ENCODE assay signal across 10 cellular contexts in genomic region chr9:69157751-69158466, GRCh38. TPM values are rescaled to one million over a fixed set of nuclear protein-coding genes. Genes with fewer than 3 reads are reported as not detected.
DNase-seq lines count a peak whose midpoint lies in the region; TF ChIP-seq lines count a peak whose summit lies in the region.
"Had no signal": no experiment of that assay in that cellular context is flagged by ENCODE, and none has a peak within 500 bp of the region (broad histone marks: within the 10 kb centered on the region; RNA-seq: fewer than 3 reads in every experiment).

No MANE protein-coding gene starts in this region.

- H3K4me3 ChIP-seq in AG04449 (ENCODE audit: low read depth, low read length), result no peak overlapping the region
- no peak overlapping the region for H3K4me3 ChIP-seq in SK-N-SH (ENCODE audit: low read depth in 2 of 2, low read length in 1 of 2)
- H3K4me3 ChIP-seq in fibroblast of the aortic adventitia (ENCODE audit: low read depth, low read length), result no peak overlapping the region

- no peaks in the 10 kb centered on the region for H3K79me2 ChIP-seq in SK-N-SH (ENCODE audit: insufficient read depth)

- intact Hi-C loops in head of caudate nucleus (cut with DNase I), result no loop called here

- no peaks in the 10 kb centered on the region for H3K36me3 ChIP-seq in SK-N-SH (replicated peaks in 1 of 2; ENCODE audit: control insufficient read depth in 1 of 2, insufficient read depth in 2 of 2, low read length in 1 of 2)
- H3K36me3 ChIP-seq: neutrophil had no signal

- no peak overlapping the region for H3K4me2 ChIP-seq in SK-N-SH

- TF ChIP-seq CTCF in AG04449 (IDR thresholded peaks at IDR 0.05; ENCODE audit: insufficient read depth, low read length, missing control alignments), result peak; percentile 12
- peak; percentile 64 for TF ChIP-seq CTCF in SK-N-SH (IDR thresholded peaks at IDR 0.05)
- TF ChIP-seq CTCF in fibroblast of the aortic adventitia (IDR thresholded peaks at IDR 0.05; ENCODE audit: insufficient read depth, low read length), result peak; percentile 26

- POLR2A ChIA-PET in AG04449 (lab: Yijun Ruan, JAX), result interaction anchor here (1.1 kb wide), 3 partner anchors 16 to 23 kb away, joined by 3 to 5 read pairs (median 5); partner anchors contain the start of gene TJP2
- POLR2A ChIA-PET in SK-N-SH (lab: Yijun Ruan, JAX), result no interaction called here

- TF ChIP-seq RAD21 in SK-N-SH (IDR thresholded peaks at IDR 0.05; ENCODE audit: low read length), result no peak; the same call in 1 of the 2 replicates

- H3F3A ChIP-seq in SK-N-SH (replicated peaks; ENCODE audit: insufficient read depth), result peaks cover 5% of the 10 kb centered on the region

- peak in 1 of 2 experiments; percentile 22; a peak in 1 of 4 replicates for TF ChIP-seq EP300 in SK-N-SH (IDR thresholded peaks at IDR 0.05; ENCODE audit: borderline replicate concordance in 1 of 2, low read depth in 1 of 2, low read length in 1 of 2)

- no peaks in the 10 kb centered on the region for H3K9me2 ChIP-seq in SK-N-SH

- no peaks in the 10 kb centered on the region for H3K27me3 ChIP-seq in SK-N-SH (ENCODE audit: insufficient read depth)
- H3K27me3 ChIP-seq: neutrophil had no signal

- no peak overlapping the region for H2AFZ ChIP-seq in SK-N-SH (ENCODE audit: low read depth)

- CTCF ChIA-PET in AG04449 (lab: Yijun Ruan, JAX), result interaction anchor here (0.8 to 2.5 kb wide), 15 partner anchors 9 to 99 kb away, joined by 3 to 16 read pairs (median 4); no protein-coding TSS in a partner anchor
- CTCF ChIA-PET in SK-N-SH (lab: Yijun Ruan, JAX), result interaction anchor here (0.9 to 1.9 kb wide), 7 partner anchors 9 to 41 kb away, joined by 3 to 12 read pairs (median 4); no protein-coding TSS in a partner anchor

- DNase-seq in AG04449 (ENCODE audit: low read depth, low spot score) (no peak), GM03348 (ENCODE audit: low spot score) (peak; percentile 57), SK-N-SH (no peak), fibroblast of the aortic adventitia (ENCODE audit: low read depth) (peak; percentile 66), GM19240 (ENCODE audit: insufficient read length, low spot score) (no peak), head of caudate nucleus (no peak), NCI-H1694 (lab: John Stamatoyannopoulos, UW) (no peak), islet precursor cell (no peak)
- DNase-seq: cerebellar nuclear complex had no signal

- no peak overlapping the region for H3K9ac ChIP-seq in SK-N-SH

- H3K9me3 ChIP-seq in SK-N-SH, result no peaks in the 10 kb centered on the region
- H3K9me3 ChIP-seq: neutrophil had no signal

- 68% methylated on average over 8 of the region's 8 CpGs for WGBS in SK-N-SH (ENCODE audit: low lambda C conversion rate)

- no peaks in the 10 kb centered on the region for H4K20me1 ChIP-seq in SK-N-SH (ENCODE audit: insufficient read depth)

- H3K4me1 ChIP-seq in SK-N-SH (ENCODE audit: control insufficient read depth in 1 of 2, insufficient read depth in 2 of 2, low read depth in 1 of 2, low read length in 1 of 2), result no peaks in the 10 kb centered on the region

- H3K27ac ChIP-seq in SK-N-SH (ENCODE audit: low read depth in 2 of 2, low read length in 1 of 2), result peak overlapping the region in 1 of 2 experiments; percentile 33; a peak in 1 of 4 replicates
- H3K27ac ChIP-seq: neutrophil had no signal

TF ChIP-seq in SK-N-SH, 30 proteins besides CTCF, POLR2A, EP300 and RAD21:
- TF ChIP-seq, protein P1, sequence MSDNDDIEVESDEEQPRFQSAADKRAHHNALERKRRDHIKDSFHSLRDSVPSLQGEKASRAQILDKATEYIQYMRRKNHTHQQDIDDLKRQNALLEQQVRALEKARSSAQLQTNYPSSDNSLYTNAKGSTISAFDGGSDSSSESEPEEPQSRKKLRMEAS (IDR thresholded peaks at IDR 0.05; ENCODE audit: low read depth), result 0 out of 2 replicates have a peak, but pooled peaks have one; percentile 6
- TF ChIP-seq CHD2 (IDR thresholded peaks at IDR 0.05; ENCODE audit: low read length, partially characterized antibody) (no peak), RXRA (IDR thresholded peaks at IDR 0.05; ENCODE audit: borderline replicate concordance, low read depth) (no peak), TEAD4 (IDR thresholded peaks at IDR 0.05; ENCODE audit: borderline replicate concordance, insufficient read depth) (0 out of 2 replicates have a peak, but pooled peaks have one; percentile 46), FOSL2 (IDR thresholded peaks at IDR 0.05; ENCODE audit: borderline replicate concordance, low read depth) (peak; percentile 49), GATA2 (CRISPR knock-in tag; IDR thresholded peaks at IDR 0.05) (no peak), RCOR1 (IDR thresholded peaks at IDR 0.05; ENCODE audit: low read length) (no peak), TCF12 (IDR thresholded peaks at IDR 0.05) (peak; percentile 72), ELF1 (IDR thresholded peaks at IDR 0.05) (no peak), YY1 (IDR thresholded peaks at IDR 0.05; ENCODE audit: low read depth) (no peak), NFIC (IDR thresholded peaks at IDR 0.05; ENCODE audit: borderline replicate concordance) (0 out of 2 replicates have a peak, but pooled peaks have one; percentile 17), JUND (IDR thresholded peaks at IDR 0.05) (peak; percentile 69), SIN3A (IDR thresholded peaks at IDR 0.05; ENCODE audit: borderline replicate concordance, low read depth, low read length) (no peak)
- TF ChIP-seq, protein P2, sequence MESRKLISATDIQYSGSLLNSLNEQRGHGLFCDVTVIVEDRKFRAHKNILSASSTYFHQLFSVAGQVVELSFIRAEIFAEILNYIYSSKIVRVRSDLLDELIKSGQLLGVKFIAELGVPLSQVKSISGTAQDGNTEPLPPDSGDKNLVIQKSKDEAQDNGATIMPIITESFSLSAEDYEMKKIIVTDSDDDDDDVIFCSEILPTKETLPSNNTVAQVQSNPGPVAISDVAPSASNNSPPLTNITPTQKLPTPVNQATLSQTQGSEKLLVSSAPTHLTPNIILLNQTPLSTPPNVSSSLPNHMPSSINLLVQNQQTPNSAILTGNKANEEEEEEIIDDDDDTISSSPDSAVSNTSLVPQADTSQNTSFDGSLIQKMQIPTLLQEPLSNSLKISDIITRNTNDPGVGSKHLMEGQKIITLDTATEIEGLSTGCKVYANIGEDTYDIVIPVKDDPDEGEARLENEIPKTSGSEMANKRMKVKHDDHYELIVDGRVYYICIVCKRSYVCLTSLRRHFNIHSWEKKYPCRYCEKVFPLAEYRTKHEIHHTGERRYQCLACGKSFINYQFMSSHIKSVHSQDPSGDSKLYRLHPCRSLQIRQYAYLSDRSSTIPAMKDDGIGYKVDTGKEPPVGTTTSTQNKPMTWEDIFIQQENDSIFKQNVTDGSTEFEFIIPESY (IDR thresholded peaks at IDR 0.05; ENCODE audit: borderline replicate concordance, low read depth), result no peak
- TF ChIP-seq, protein P3, sequence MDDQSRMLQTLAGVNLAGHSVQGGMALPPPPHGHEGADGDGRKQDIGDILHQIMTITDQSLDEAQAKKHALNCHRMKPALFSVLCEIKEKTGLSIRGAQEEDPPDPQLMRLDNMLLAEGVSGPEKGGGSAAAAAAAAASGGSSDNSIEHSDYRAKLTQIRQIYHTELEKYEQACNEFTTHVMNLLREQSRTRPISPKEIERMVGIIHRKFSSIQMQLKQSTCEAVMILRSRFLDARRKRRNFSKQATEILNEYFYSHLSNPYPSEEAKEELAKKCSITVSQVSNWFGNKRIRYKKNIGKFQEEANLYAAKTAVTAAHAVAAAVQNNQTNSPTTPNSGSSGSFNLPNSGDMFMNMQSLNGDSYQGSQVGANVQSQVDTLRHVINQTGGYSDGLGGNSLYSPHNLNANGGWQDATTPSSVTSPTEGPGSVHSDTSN (IDR thresholded peaks at IDR 0.05), result peak; percentile 49; the same call in 1 of the 2 replicates
TF ChIP-seq in SK-N-SH: peak in this region for 7.

RNA-seq across cellular contexts. Expression of gene TJP2, which starts 16.2 kb away (rescaled TPM):
- 17.7 and 18.4 TPM in 2 replicates for polyA plus RNA-seq in SK-N-SH (2012; rRNA removed)
- 18.9 and 19.8 TPM in 2 replicates for polyA plus RNA-seq in SK-N-SH (2012; cell fraction: cytosol; rRNA removed)
- polyA plus RNA-seq in SK-N-SH (2012; cell fraction: nucleus; rRNA removed), result 30.5 and 38.4 TPM in 2 replicates
- 61.7 and 105 TPM in 2 replicates for total RNA-seq in fibroblast of the aortic adventitia (ENCODE audit: low replicate concordance)

Comparison
In these comparisons a context has a peak if more than half of its experiments do, and no peak if none do; other contexts are left out.
1. DNase-seq: peak in GM03348 (single experiment) and fibroblast of the aortic adventitia (single experiment); none in AG04449 (single experiment), SK-N-SH (single experiment), GM19240 (single experiment), head of caudate nucleus (0 of 42), NCI-H1694 (single experiment) and islet precursor cell (single experiment).
2. CTCF ChIP-seq: peak in every context shown above with its lines; median percentile 64 in SK-N-SH; 26 in fibroblast of the aortic adventitia; 12 in AG04449.